11 cellular contexts compared by ENCODE assay signal in the genomic region with DNA sequence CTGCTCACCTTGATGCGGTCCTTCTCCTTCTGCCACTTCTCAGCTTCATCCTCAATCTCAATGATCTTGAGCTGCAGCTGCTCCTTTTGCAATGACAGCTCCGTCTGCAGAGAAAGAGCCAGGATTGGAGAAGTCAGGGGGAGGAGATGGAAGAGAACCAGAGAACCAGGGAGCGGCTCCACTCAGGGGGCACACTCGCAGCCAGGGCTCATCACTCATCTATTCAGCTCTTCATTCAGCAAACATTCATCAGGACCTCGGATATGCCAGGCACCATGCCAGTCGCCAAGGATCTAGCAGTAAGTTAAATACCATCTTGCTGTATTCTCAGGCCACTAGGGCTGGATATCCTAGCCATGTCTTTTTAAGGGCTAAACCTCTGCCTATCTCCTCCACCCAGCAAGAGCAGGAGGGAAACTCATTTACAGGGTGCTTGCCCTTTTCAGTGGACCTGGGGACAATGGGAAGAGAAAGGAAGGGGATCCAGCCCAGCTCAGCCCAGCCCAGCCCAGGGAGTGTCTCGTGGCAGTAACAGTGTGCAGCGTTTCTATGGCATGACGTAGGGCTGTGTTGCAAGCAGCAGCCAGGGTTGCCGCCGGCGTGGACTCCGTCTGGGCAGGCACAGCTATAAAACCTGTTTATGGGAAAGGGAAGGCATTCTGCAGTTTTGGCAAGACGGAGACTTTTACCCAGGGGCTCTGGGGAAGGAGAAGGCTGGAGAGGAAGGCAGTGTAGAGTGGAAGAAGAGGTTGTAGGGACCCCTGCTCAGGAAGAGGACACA. TPM values are rescaled to one million over a fixed set of nuclear protein-coding genes. Genes with fewer than 3 reads are reported as not detected.
DNase-seq lines count a peak whose midpoint lies in the region; ATAC-seq and TF ChIP-seq lines count a peak whose summit lies in the region.
"Had no signal": no experiment of that assay in that cellular context is flagged by ENCODE, and none has a peak within 500 bp of the region (broad histone marks: within the 10 kb centered on the region; RNA-seq: fewer than 3 reads in every experiment).

No MANE protein-coding gene starts in this region.

- CTCF ChIA-PET in CD4-positive, alpha-beta T cell (lab: Charles Lee), result no interaction called here

- no peaks in the 10 kb centered on the region for H3K36me3 Mint-ChIP-seq in CD4-positive, alpha-beta T cell (ENCODE audit: low read depth)

- peaks cover 8% of the 10 kb centered on the region for H3K27me3 Mint-ChIP-seq in CD4-positive, alpha-beta T cell
- H3K27me3 Mint-ChIP-seq: activated CD4-positive, alpha-beta T cell treated with anti-CD3 and anti-CD28 coated beads, Interleukin-2, amount 10 ng/mL, durations not matched to agents 24 days and 14 days had no signal

- H3K4me3 ChIP-seq in breast epithelium (peak overlapping the region in 2 of 3 donors; percentile 20 to 37), mucosa of descending colon (no peak overlapping the region)

- peak overlapping the region; percentile 95 for H3K27ac ChIP-seq in breast epithelium
- no peak overlapping the region for H3K27ac ChIP-seq in CD4-positive, alpha-beta T cell (ENCODE audit: low read depth, low read length)

- no peaks in the 10 kb centered on the region for H3K9me3 Mint-ChIP-seq in CD4-positive, alpha-beta T cell
- H3K9me3 Mint-ChIP-seq: activated CD4-positive, alpha-beta T cell treated with anti-CD3 and anti-CD28 coated beads, Interleukin-2, amount 10 ng/mL, durations not matched to agents 24 days and 14 days had no signal

- POLR2A ChIA-PET in CD4-positive, alpha-beta T cell (lab: Charles Lee), result no interaction called here

- no peak overlapping the region for H3K27ac Mint-ChIP-seq in CD4-positive, alpha-beta T cell
- H3K27ac Mint-ChIP-seq: activated CD4-positive, alpha-beta T cell treated with anti-CD3 and anti-CD28 coated beads, Interleukin-2, amount 10 ng/mL, durations not matched to agents 24 days and 14 days had no signal

- no peak overlapping the region for H3K4me3 Mint-ChIP-seq in CD4-positive, alpha-beta T cell
- H3K4me3 Mint-ChIP-seq: activated CD4-positive, alpha-beta T cell treated with anti-CD3 and anti-CD28 coated beads, Interleukin-2, amount 10 ng/mL, durations not matched to agents 24 days and 14 days had no signal

- intact Hi-C loops in breast epithelium (cut with DNase I; ENCODE audit: low total_unique reads) (no loop called here), mucosa of descending colon (cut with DNase I, micrococcal nuclease) (no loop called here)
- intact Hi-C loops in CD4-positive, alpha-beta T cell (cut with DNase I, micrococcal nuclease), result no loop called here

- no peak for TF ChIP-seq POLR2A in breast epithelium (IDR thresholded peaks at IDR 0.05)

- TF ChIP-seq CTCF in breast epithelium (IDR thresholded peaks at IDR 0.05), result no peak
- no peak for TF ChIP-seq CTCF in mucosa of descending colon (IDR thresholded peaks at IDR 0.05)
- TF ChIP-seq CTCF in CD4-positive, alpha-beta T cell (IDR thresholded peaks at IDR 0.05), result no peak

- H3K4me1 ChIP-seq in breast epithelium, result peaks cover 4 to 11% of the 10 kb centered on the region in 2 donors
- H3K4me1 ChIP-seq in mucosa of descending colon (ENCODE audit: low read depth), result peaks cover 13% of the 10 kb centered on the region

- H3K27me3 ChIP-seq in breast epithelium, result no peaks in the 10 kb centered on the region
- H3K27me3 ChIP-seq in CD4-positive, alpha-beta T cell (ENCODE audit: control insufficient read depth, insufficient read depth, low read length), result no peaks in the 10 kb centered on the region

- H3K4me1 Mint-ChIP-seq in CD4-positive, alpha-beta T cell (ENCODE audit: low read depth), result peaks cover 2% of the 10 kb centered on the region
- H3K4me1 Mint-ChIP-seq: activated CD4-positive, alpha-beta T cell treated with anti-CD3 and anti-CD28 coated beads, Interleukin-2, amount 10 ng/mL, durations not matched to agents 24 days and 14 days had no signal

- peak; percentile 49 for DNase-seq in A172 (ENCODE audit: low spot score)
- peak; percentile 85 for DNase-seq in HPDE6-E6E7 (ENCODE audit: extremely low spot score)
- peak; percentile 88 to 98 for DNase-seq in breast epithelium (ENCODE audit: low spot score in 2 of 2)
- DNase-seq in mucosa of descending colon, result peak; percentile 87 to 89 (median 88)
- DNase-seq in NCI-H146 treated with DMSO at 0.1 percent for 48 hours (lab: John Stamatoyannopoulos, UW; ENCODE audit: unreplicated experiment), result no peak
- no peak for DNase-seq in CD4-positive, alpha-beta T cell
- DNase-seq in activated CD4-positive, alpha-beta T cell treated with anti-CD3 and anti-CD28 coated beads for 1 hour, result no peak
- DNase-seq: activated CD4-positive, alpha-beta T cell treated with anti-CD3 and anti-CD28 coated beads, Interleukin-2, amount 10 ng/mL, durations not matched to agents 24 days and 14 days; caudate nucleus; NCI-H524 treated with DMSO at 0.1 percent for 48 hours had no signal

- H3K9me3 ChIP-seq in breast epithelium (no peaks in the 10 kb centered on the region), mucosa of descending colon (no peaks in the 10 kb centered on the region)
- H3K9me3 ChIP-seq in CD4-positive, alpha-beta T cell (ENCODE audit: control insufficient read depth, low read length), result no peaks in the 10 kb centered on the region

- ATAC-seq in mucosa of descending colon (peak; percentile 93), GM21526 (IDR thresholded peaks at IDR 0.05; ENCODE audit: low FRiP score, unreplicated experiment) (no peak)
- no peak for ATAC-seq in CD4-positive, alpha-beta T cell (ENCODE audit: poor library complexity)

- no peaks in the 10 kb centered on the region for H3K36me3 ChIP-seq in breast epithelium
- no peaks in the 10 kb centered on the region for H3K36me3 ChIP-seq in mucosa of descending colon (ENCODE audit: low read depth)

RNA-seq across cellular contexts. Expression of gene TRIM29, which starts 9.3 kb away (rescaled TPM):
- total RNA-seq in A172 (2014; rRNA removed; shearing (Covaris generic)), result 3.0 and 10.2 TPM in 2 replicates
- total RNA-seq in breast epithelium, result 10 to 100 TPM; 10.6 to 58.7 (median 45.9) TPM
- 1 to 10 TPM; 4.0 to 6.3 (median 5.4) TPM for total RNA-seq in mucosa of descending colon
- total RNA-seq in CD4-positive, alpha-beta T cell, result not detected
- total RNA-seq: activated CD4-positive, alpha-beta T cell treated with anti-CD3 and anti-CD28 coated beads, Interleukin-2, amount 10 ng/mL, durations not matched to agents 24 days and 14 days had no signal

Comparison
In these comparisons a context has a peak if more than half of its experiments do, and no peak if none do; other contexts are left out.
1. DNase-seq: peak in A172 (single experiment), HPDE6-E6E7 (single experiment), breast epithelium (2 of 2) and mucosa of descending colon (3 of 3); none in NCI-H146 treated with DMSO at 0.1 percent for 48 hours (single experiment), CD4-positive, alpha-beta T cell (0 of 10) and activated CD4-positive, alpha-beta T cell treated with anti-CD3 and anti-CD28 coated beads for 1 hour (single experiment).